Comparison of ENCODE assay signal across 12 cellular contexts in the genomic region with DNA sequence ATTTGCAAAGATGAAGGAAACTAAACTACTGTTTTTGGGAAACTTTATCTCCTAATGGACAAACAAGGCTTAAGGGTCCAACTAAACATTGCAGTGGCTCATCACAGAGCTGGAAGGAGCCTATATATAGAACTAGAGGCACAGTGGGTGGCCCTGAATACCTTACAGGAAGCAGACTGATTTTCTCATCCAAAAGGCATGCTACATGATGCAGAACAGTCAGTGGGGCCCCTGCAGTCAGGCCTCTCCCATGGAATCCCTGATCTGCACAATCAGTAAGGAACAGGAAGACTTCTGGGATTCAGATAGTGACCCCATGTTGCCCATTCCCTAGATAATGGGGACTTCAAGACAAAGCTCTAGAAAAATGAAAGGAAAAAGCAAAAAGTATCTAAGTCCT. TPM values are rescaled to one million over a fixed set of nuclear protein-coding genes. Genes with fewer than 3 reads are reported as not detected.
DNase-seq lines count a peak whose midpoint lies in the region; ATAC-seq, FAIRE-seq and TF ChIP-seq lines count a peak whose summit lies in the region.
"Had no signal": no experiment of that assay in that cellular context is flagged by ENCODE, and none has a peak within 500 bp of the region (broad histone marks: within the 10 kb centered on the region; RNA-seq: fewer than 3 reads in every experiment).

No MANE protein-coding gene starts in this region.

- no peak for FAIRE-seq in GM19239 (lab: Jason Lieb, UNC)

- H3K4me1 ChIP-seq in heart right ventricle (peaks cover 0 to 46% (median 27%) of the 10 kb centered on the region in 9 donors), right atrium auricular region (peaks cover 0 to 39% of the 10 kb centered on the region in 2 donors), Panc1 (ENCODE audit: control insufficient read depth, insufficient read depth, low read length) (peaks cover 8% of the 10 kb centered on the region), skeletal muscle satellite cell (ENCODE audit: control insufficient read depth, insufficient read depth, low read length) (peaks cover 19% of the 10 kb centered on the region)

- in situ Hi-C loops in Panc1 (cut with HindIII; ENCODE audit: low pct_unique_long_range_greater_than_20kb, low sequenced_read_pairs): no loop called here
- in situ Hi-C loops in G401 (cut with HindIII; ENCODE audit: low sequenced_read_pairs): no loop called here

- peak in 1 of 2 donors; percentile 26 for DNase-seq in heart right ventricle
- no peak for DNase-seq in right atrium auricular region (ENCODE audit: low spot score)
- DNase-seq in Panc1 (ENCODE audit: low read depth, low spot score): peak; percentile 27
- DNase-seq in epithelial cell of prostate (ENCODE audit: low read depth, low spot score): no peak
- DNase-seq in activated CD4-positive, CD25-positive, alpha-beta regulatory T cell (lab: John Stamatoyannopoulos, UW): no peak
- DNase-seq in GM19239 (ENCODE audit: insufficient read length, low spot score): no peak
- no peak for DNase-seq in G401 (ENCODE audit: low spot score)
- DNase-seq: activated B cell treated with CpG ODN at 0.5 μM for 24 hours, DMS 273 treated with DMSO at 0.1 percent for 48 hours, naive B cell, NCI-H1417 treated with DMSO at 0.1 percent for 48 hours had no signal

- peak overlapping the region; percentile 8 for H3K9ac ChIP-seq in skeletal muscle satellite cell (ENCODE audit: low read depth, low read length)

- TF ChIP-seq CTCF in heart right ventricle (IDR thresholded peaks at IDR 0.05) (no peak), right atrium auricular region (IDR thresholded peaks at IDR 0.05) (no peak), Panc1 (IDR thresholded peaks at IDR 0.05) (no peak)

- intact Hi-C loops in heart right ventricle (cut with DNase I): loop anchor here in 1 of 10 donors (5.0 kb wide), 1 partner anchor 170 kb away; a partner anchor contains a TSS
- intact Hi-C loops in Panc1 (cut with micrococcal nuclease; ENCODE audit: unreplicated experiment): no loop called here

- H3K36me3 ChIP-seq in heart right ventricle (peaks cover 0 to 36% (median 3%) of the 10 kb centered on the region in 9 donors), right atrium auricular region (peaks cover 14% of the 10 kb centered on the region), Panc1 (ENCODE audit: control insufficient read depth, insufficient read depth, low read length) (peaks cover 33% of the 10 kb centered on the region), skeletal muscle satellite cell (ENCODE audit: insufficient read depth, low read length) (peaks cover 20% of the 10 kb centered on the region)

- H3K4me2 ChIP-seq in skeletal muscle satellite cell (ENCODE audit: low read length): peak overlapping the region; percentile 28

- no TSS peak for BruUV-seq in Panc1 (replicated peaks; lab: Mats Ljungman, UMichigan)

- H3K4me3 ChIP-seq in heart right ventricle: peak overlapping the region in 4 of 10 donors; percentile 74 to 95 (median 84)
- no peak overlapping the region for H3K4me3 ChIP-seq in right atrium auricular region
- no peak overlapping the region for H3K4me3 ChIP-seq in Panc1 (ENCODE audit: low read depth in 2 of 2, low read length in 2 of 2)
- no peak overlapping the region for H3K4me3 ChIP-seq in skeletal muscle satellite cell (ENCODE audit: low read length)

- H3K9me3 ChIP-seq in heart right ventricle: no peaks in the 10 kb centered on the region
- H3K9me3 ChIP-seq in right atrium auricular region: no peaks in the 10 kb centered on the region
- no peaks in the 10 kb centered on the region for H3K9me3 ChIP-seq in Panc1 (ENCODE audit: control insufficient read depth, insufficient read depth, low read depth, low read length)
- no peaks in the 10 kb centered on the region for H3K9me3 ChIP-seq in skeletal muscle satellite cell (replicated peaks; ENCODE audit: low read length)

- CTCF ChIA-PET in Panc1 (lab: Charles Lee): no interaction called here

- ATAC-seq in heart right ventricle (peak in 6 of 8 donors; percentile 68 to 88 (median 74)), Panc1 (peak; percentile 40; the same call in 1 of the 2 replicates)

- POLR2A ChIA-PET in Panc1 (lab: Charles Lee): no interaction called here

- H3K27ac ChIP-seq in heart right ventricle: peak overlapping the region in 8 of 10 donors; percentile 9 to 88 (median 72)
- no peak overlapping the region for H3K27ac ChIP-seq in right atrium auricular region
- H3K27ac ChIP-seq in Panc1 (ENCODE audit: low read length): no peak overlapping the region
- H3K27ac ChIP-seq in epithelial cell of prostate: peak overlapping the region; percentile 75

- H3K27me3 ChIP-seq in heart right ventricle (no peaks in the 10 kb centered on the region), right atrium auricular region (no peaks in the 10 kb centered on the region), Panc1 (ENCODE audit: control insufficient read depth, insufficient read depth, low read length) (no peaks in the 10 kb centered on the region), skeletal muscle satellite cell (ENCODE audit: control insufficient read depth, insufficient read depth, low read length) (no peaks in the 10 kb centered on the region)

RNA-seq across cellular contexts. Expression of a gene that starts 1.9 kb away (rescaled TPM):
- total RNA-seq in heart right ventricle: 10 to 100 TPM; 16.1 to 23.2 (median 18.9) TPM
- polyA plus RNA-seq in heart right ventricle: 10 to 100 TPM in 1 of 2 donors, 1 to 10 TPM in 1; 9.7 to 35.9 TPM
- total RNA-seq in right atrium auricular region: 10 to 100 TPM in 1 of 2 donors, 1 to 10 TPM in 1; 7.0 to 10.1 TPM
- total RNA-seq in Panc1 (2021; ENCODE audit: unreplicated experiment): 40.5 TPM
- polyA plus RNA-seq in Panc1 (2012; ENCODE audit: insufficient read length): 19.6 TPM
- total RNA-seq in skeletal muscle satellite cell (2012; rRNA removed): 3.1 and 4.3 TPM in 2 replicates
- total RNA-seq in G401 (2014; rRNA removed; shearing (Covaris generic)): 9.2 and 36.5 TPM in 2 replicates

RNA-seq across cellular contexts. Expression of a gene that starts 37.4 kb away (rescaled TPM):
- total RNA-seq in heart right ventricle (10 to 100 TPM; 54.8 to 79.3 (median 66.0) TPM), right atrium auricular region (100 to 1,000 TPM; 107 to 139 TPM), Panc1 (2021; ENCODE audit: unreplicated experiment) (115 TPM)
- 100 to 1,000 TPM in 1 of 2 donors, 10 to 100 TPM in 1; 96.2 to 126 TPM for polyA plus RNA-seq in heart right ventricle
- 170 TPM for polyA plus RNA-seq in Panc1 (2012; ENCODE audit: insufficient read length)
- 87.5 and 111 TPM in 2 replicates for total RNA-seq in skeletal muscle satellite cell (2012; rRNA removed)
- total RNA-seq in G401 (2014; rRNA removed; shearing (Covaris generic)): 1.5 and 4.0 TPM in 2 replicates

RNA-seq across cellular contexts. Expression of a gene that starts 56.6 kb away (rescaled TPM):
- total RNA-seq in heart right ventricle (1 to 10 TPM; 2.8 to 9.3 (median 4.3) TPM), right atrium auricular region (10 to 100 TPM; 12.3 to 15.8 TPM), Panc1 (2021; ENCODE audit: unreplicated experiment) (2.4 TPM)
- polyA plus RNA-seq in heart right ventricle: 1 to 10 TPM; 2.9 to 5.4 TPM
- 1.1 TPM for polyA plus RNA-seq in Panc1 (2012; ENCODE audit: insufficient read length)
- total RNA-seq in skeletal muscle satellite cell (2012; rRNA removed): 16.2 TPM in 2 replicates
- total RNA-seq in G401 (2014; rRNA removed; shearing (Covaris generic)): not detected in 2 replicates

Comparison
In these comparisons a context has a peak if more than half of its experiments do, and no peak if none do; other contexts are left out.
1. H3K27ac ChIP-seq: peak in heart right ventricle (8 of 10) and epithelial cell of prostate (single experiment); none in right atrium auricular region (0 of 2) and Panc1 (single experiment).
2. RNA of a gene that starts 37.4 kb away (total RNA-seq): 107 to 139 TPM in right atrium auricular region, 115 TPM in Panc1 (single experiment) and 54.8 to 79.3 TPM in heart right ventricle; 1.5 to 4.0 TPM in G401; every median in the first group is over 10 times any median in the second.